ENCODE assay signal across 11 cellular contexts in genomic region chr1:55374801-55375616, GRCh38.
A peak's percentile ranks its signal among the peaks of the same experiment; 100 is the strongest.
DNase-seq lines count a peak whose midpoint lies in the region; ATAC-seq, FAIRE-seq and TF ChIP-seq lines count a peak whose summit lies in the region.
"Had no signal": no experiment of that assay in that cellular context is flagged by ENCODE, and none has a peak within 500 bp of the region (broad histone marks: within the 10 kb centered on the region; RNA-seq: fewer than 3 reads in every experiment).

No MANE protein-coding gene starts in this region.

- no peak for TF ChIP-seq EP300 in stomach (IDR thresholded peaks at IDR 0.05)

- no peak overlapping the region for H3K4me3 Mint-ChIP-seq in glutamatergic neuron (ENCODE audit: unreplicated experiment)
- H3K4me3 Mint-ChIP-seq: activated CD4-positive, alpha-beta memory T cell treated with anti-CD3 and anti-CD28 coated beads, Interleukin-2, amount 10 ng/mL, durations not matched to agents 7 days and 5 days; stimulated activated naive CD8-positive, alpha-beta T cell treated with anti-CD3 and anti-CD28 coated beads, Interleukin-15, Interleukin-2, amounts not matched to agents 100 ng/mL and 50 ng/mL, for 24 hours had no signal

- 33 to 39% methylated on average over 14 of the region's 14 CpGs for WGBS in GM23248 (ENCODE audit: low coverage in 1 of 2, low lambda C conversion rate in 2 of 2, missing lambda C conversion rate in 2 of 2), 2 experiments
- 75 to 82% (median 80%) methylated on average over 12 to 14 of the region's 14 CpGs for WGBS in stomach, 5 donors

- TF ChIP-seq CTCF in stomach (IDR thresholded peaks at IDR 0.05) (no peak), glutamatergic neuron (IDR thresholded peaks at IDR 0.05; ENCODE audit: partially characterized antibody, unreplicated experiment) (no peak), BE2C (IDR thresholded peaks at IDR 0.05; ENCODE audit: low read depth, low read length) (no peak)

- peaks cover 3% of the 10 kb centered on the region for H3K27me3 Mint-ChIP-seq in glutamatergic neuron (ENCODE audit: unreplicated experiment)

- no peaks in the 10 kb centered on the region for H4K20me1 ChIP-seq in GM23248 (ENCODE audit: insufficient read depth)

- H3K9me3 ChIP-seq in GM23248 (ENCODE audit: low read depth), result no peaks in the 10 kb centered on the region
- H3K9me3 ChIP-seq in stomach, result no peaks in the 10 kb centered on the region
- no peaks in the 10 kb centered on the region for H3K9me3 ChIP-seq in BE2C
- H3K9me3 ChIP-seq: lower lobe of right lung had no signal

- H3K9me3 Mint-ChIP-seq in glutamatergic neuron (ENCODE audit: unreplicated experiment), result no peaks in the 10 kb centered on the region
- H3K9me3 Mint-ChIP-seq: activated CD4-positive, alpha-beta memory T cell treated with anti-CD3 and anti-CD28 coated beads, Interleukin-2, amount 10 ng/mL, durations not matched to agents 7 days and 5 days; stimulated activated naive CD8-positive, alpha-beta T cell treated with anti-CD3 and anti-CD28 coated beads, Interleukin-15, Interleukin-2, amounts not matched to agents 100 ng/mL and 50 ng/mL, for 24 hours had no signal

- no peak overlapping the region for H3K4me2 ChIP-seq in GM23248 (ENCODE audit: unreplicated experiment)

- H3K27me3 ChIP-seq in GM23248 (replicated peaks; ENCODE audit: insufficient read depth) (no peaks in the 10 kb centered on the region), stomach (no peaks in the 10 kb centered on the region), BE2C (no peaks in the 10 kb centered on the region)

- H3K36me3 Mint-ChIP-seq in glutamatergic neuron (ENCODE audit: unreplicated experiment), result no peaks in the 10 kb centered on the region

- H3K4me3 ChIP-seq in GM23248 (no peak overlapping the region), stomach (no peak overlapping the region), BE2C (ENCODE audit: low read depth, low read length) (no peak overlapping the region)
- H3K4me3 ChIP-seq: lower lobe of right lung had no signal

- H3K27ac ChIP-seq in GM23248 (no peak overlapping the region), stomach (peak overlapping the region in 4 of 5 donors; percentile 9 to 57 (median 50))
- H3K27ac ChIP-seq: lower lobe of right lung had no signal

- no peaks in the 10 kb centered on the region for H3K9me2 ChIP-seq in GM23248 (ENCODE audit: insufficient read depth)

- no peak for TF ChIP-seq POLR2A in stomach (IDR thresholded peaks at IDR 0.05)

- H2AFZ ChIP-seq in GM23248, result peak overlapping the region; percentile 14

- intact Hi-C loops in left ventricle myocardium superior (cut with micrococcal nuclease) (no loop called here), stomach (cut with DNase I; ENCODE audit: low total_unique reads) (loop anchor here (10.0 kb wide), 1 partner anchor 1210 kb away; no protein-coding TSS in a partner anchor)

- no peaks in the 10 kb centered on the region for H3K4me1 Mint-ChIP-seq in glutamatergic neuron (ENCODE audit: low read depth, unreplicated experiment)

- H3K27ac Mint-ChIP-seq in glutamatergic neuron (ENCODE audit: unreplicated experiment), result no peak overlapping the region
- H3K27ac Mint-ChIP-seq: activated CD4-positive, alpha-beta memory T cell treated with anti-CD3 and anti-CD28 coated beads, Interleukin-2, amount 10 ng/mL, durations not matched to agents 7 days and 5 days; stimulated activated naive CD8-positive, alpha-beta T cell treated with anti-CD3 and anti-CD28 coated beads, Interleukin-15, Interleukin-2, amounts not matched to agents 100 ng/mL and 50 ng/mL, for 24 hours had no signal

- H3F3A ChIP-seq in GM23248 (ENCODE audit: insufficient read depth), result peaks cover 8% of the 10 kb centered on the region

- FAIRE-seq in HTR-8/SVneo (lab: Jason Lieb, UNC), result no peak

- H3K36me3 ChIP-seq in GM23248 (ENCODE audit: low read depth) (no peaks in the 10 kb centered on the region), stomach (no peaks in the 10 kb centered on the region), BE2C (no peaks in the 10 kb centered on the region)
- H3K36me3 ChIP-seq: lower lobe of right lung had no signal

- H3K4me1 ChIP-seq in GM23248 (ENCODE audit: insufficient read depth) (peaks cover 14% of the 10 kb centered on the region; the same call in 1 of the 2 replicates), stomach (peaks cover 0 to 8% (median 0%) of the 10 kb centered on the region in 4 donors), BE2C (no peaks in the 10 kb centered on the region)

- peak; percentile 55 for ATAC-seq in left ventricle myocardium superior

- peak; percentile 63 for DNase-seq in GM23248
- peak in 46 of 56 donors; percentile 15 to 84 (median 51) for DNase-seq in amygdala (lab: John Stamatoyannopoulos, UW)
- no peak for DNase-seq in left ventricle myocardium superior
- DNase-seq in stomach, result no peak
- no peak for DNase-seq in effector CD4-positive, alpha-beta T cell
- no peak for DNase-seq in glutamatergic neuron
- no peak for DNase-seq in HTR-8/SVneo (ENCODE audit: insufficient read length, low spot score)
- no peak for DNase-seq in BE2C
- DNase-seq: lower lobe of right lung had no signal

- in situ Hi-C loops in GM23248 (cut with MboI), result no loop called here

- H3K79me2 ChIP-seq in GM23248 (ENCODE audit: insufficient read depth), result no peaks in the 10 kb centered on the region

- no peak overlapping the region for H3K9ac ChIP-seq in GM23248

Comparison
In these comparisons a context has a peak if more than half of its experiments do, and no peak if none do; other contexts are left out.
1. DNase-seq: peak in GM23248 (single experiment) and amygdala (46 of 56); none in left ventricle myocardium superior (single experiment), stomach (single experiment), effector CD4-positive, alpha-beta T cell (single experiment), glutamatergic neuron (single experiment), HTR-8/SVneo (single experiment) and BE2C (single experiment).